Comparison of ENCODE assay signal across 21 cellular contexts in genomic region chr17:16354585-16354984, GRCh38. TPM values are rescaled to one million over a fixed set of nuclear protein-coding genes. Genes with fewer than 3 reads are reported as not detected.
A peak's percentile ranks its signal among the peaks of the same experiment; 100 is the strongest.
DNase-seq lines count a peak whose midpoint lies in the region; ATAC-seq and TF ChIP-seq lines count a peak whose summit lies in the region.
"Had no signal": no experiment of that assay in that cellular context is flagged by ENCODE, and none has a peak within 500 bp of the region (broad histone marks: within the 10 kb centered on the region; RNA-seq: fewer than 3 reads in every experiment).

No MANE protein-coding gene starts in this region.

- TF ChIP-seq CTCF in CD4-positive, alpha-beta T cell (IDR thresholded peaks at IDR 0.05) = no peak

- DNase-seq in T-helper 1 cell (no peak), pons (ENCODE audit: low spot score) (no peak), GM19240 (ENCODE audit: insufficient read length, low spot score) (no peak)
- no peak for DNase-seq in CD4-positive, alpha-beta T cell
- DNase-seq in naive thymus-derived CD4-positive, alpha-beta T cell = no peak
- DNase-seq: DMS53, KG1, left cardiac atrium, mucosa of descending colon, NCI-H1048, NCI-H2171, NCI-H82, SK-N-SH, upper lobe of left lung had no signal

- peaks cover 19% of the 10 kb centered on the region for H3K4me1 Mint-ChIP-seq in T-helper 1 cell treated with Interleukin-12 subunit alpha and Interleukin-12 subunit beta and Interleukin-4 antibody, amounts not matched to agents 30 μg/mL and 1 μg/mL, for 36 hours (ENCODE audit: low read depth)
- H3K4me1 Mint-ChIP-seq in CD4-positive, alpha-beta T cell (ENCODE audit: low read depth) = peaks cover 17% of the 10 kb centered on the region
- peaks cover 5% of the 10 kb centered on the region for H3K4me1 Mint-ChIP-seq in activated T-helper 17 cell treated with anti-CD3 and anti-CD28 coated beads, Interleukin-2, amount 50 U/mL, for 72 hours
- peaks cover 11 to 23% (median 19%) of the 10 kb centered on the region in 7 donors for H3K4me1 Mint-ChIP-seq in naive thymus-derived CD4-positive, alpha-beta T cell

- peaks cover 4 to 5% of the 10 kb centered on the region in 2 donors for H3K4me1 ChIP-seq in naive thymus-derived CD4-positive, alpha-beta T cell (ENCODE audit: control insufficient read depth in 2 of 2, insufficient read depth in 2 of 2, low read length in 2 of 2)
- H3K4me1 ChIP-seq: prostate gland had no signal

- POLR2A ChIA-PET in CD4-positive, alpha-beta T cell (lab: Charles Lee) = interaction anchor here (1.9 kb wide), 1 partner anchor 61 kb away, joined by 6 read pairs; the partner anchor contains the start of gene TRPV2
- POLR2A ChIA-PET in naive thymus-derived CD4-positive, alpha-beta T cell (lab: Charles Lee) = interaction anchor here (0.6 kb wide), 1 partner anchor 53 kb away, joined by 3 read pairs; no protein-coding TSS in a partner anchor

- CTCF ChIA-PET in CD4-positive, alpha-beta T cell (lab: Charles Lee) = interaction anchor here (3.7 kb wide), 1 partner anchor 9 kb away, joined by 26 read pairs; no protein-coding TSS in a partner anchor
- CTCF ChIA-PET in naive thymus-derived CD4-positive, alpha-beta T cell (lab: Charles Lee) = no interaction called here

- no peaks in the 10 kb centered on the region for H3K27me3 ChIP-seq in CD4-positive, alpha-beta T cell (ENCODE audit: control insufficient read depth, insufficient read depth, low read length)
- H3K27me3 ChIP-seq in naive thymus-derived CD4-positive, alpha-beta T cell (ENCODE audit: control insufficient read depth in 2 of 2, insufficient read depth in 2 of 2, low read length in 2 of 2) = no peaks in the 10 kb centered on the region

- H3K36me3 ChIP-seq in naive thymus-derived CD4-positive, alpha-beta T cell (ENCODE audit: control insufficient read depth in 2 of 3, insufficient read depth in 3 of 3, low read length in 3 of 3) = peaks cover 0 to 5% (median 0%) of the 10 kb centered on the region in 3 experiments
- H3K36me3 ChIP-seq: BLaER1, prostate gland, upper lobe of left lung had no signal

- no peak overlapping the region for H3K4me3 ChIP-seq in naive thymus-derived CD4-positive, alpha-beta T cell (ENCODE audit: low read length)
- H3K4me3 ChIP-seq: BLaER1, mucosa of descending colon, prostate gland had no signal

- intact Hi-C loops in CD4-positive, alpha-beta T cell (cut with DNase I, micrococcal nuclease) = loop anchor here in 1 of 2 experiments (5.0 kb wide), 1 partner anchor 137 kb away; the partner anchor contains the start of genes NCOR1 and PIGL
- intact Hi-C loops in naive thymus-derived CD4-positive, alpha-beta T cell (cut with micrococcal nuclease) = no loop called here

- H3K27me3 Mint-ChIP-seq in T-helper 1 cell treated with Interleukin-12 subunit alpha and Interleukin-12 subunit beta and Interleukin-4 antibody, amounts not matched to agents 30 μg/mL and 1 μg/mL, for 36 hours (ENCODE audit: low read depth) = peaks cover 35% of the 10 kb centered on the region
- H3K27me3 Mint-ChIP-seq in CD4-positive, alpha-beta T cell = no peaks in the 10 kb centered on the region
- H3K27me3 Mint-ChIP-seq in activated T-helper 17 cell treated with anti-CD3 and anti-CD28 coated beads, Interleukin-2, amount 50 U/mL, for 72 hours = no peaks in the 10 kb centered on the region
- peaks cover 0 to 27% (median 0%) of the 10 kb centered on the region in 5 donors for H3K27me3 Mint-ChIP-seq in naive thymus-derived CD4-positive, alpha-beta T cell

- H3K27ac Mint-ChIP-seq in T-helper 1 cell treated with Interleukin-12 subunit alpha and Interleukin-12 subunit beta and Interleukin-4 antibody, amounts not matched to agents 30 μg/mL and 1 μg/mL, for 36 hours = no peak overlapping the region
- no peak overlapping the region for H3K27ac Mint-ChIP-seq in CD4-positive, alpha-beta T cell
- no peak overlapping the region for H3K27ac Mint-ChIP-seq in activated T-helper 17 cell treated with anti-CD3 and anti-CD28 coated beads, Interleukin-2, amount 50 U/mL, for 72 hours
- H3K27ac Mint-ChIP-seq in naive thymus-derived CD4-positive, alpha-beta T cell = peak overlapping the region in 3 of 9 donors; percentile 5 to 74 (median 72)

- H3K27ac ChIP-seq in CD4-positive, alpha-beta T cell (ENCODE audit: low read depth, low read length) = no peak overlapping the region
- H3K27ac ChIP-seq in naive thymus-derived CD4-positive, alpha-beta T cell (ENCODE audit: low read depth, low read length) = no peak overlapping the region
- H3K27ac ChIP-seq: 22Rv1, BLaER1, prostate gland, upper lobe of left lung had no signal

- no peak for ATAC-seq in CD4-positive, alpha-beta T cell (ENCODE audit: poor library complexity)
- no peak for ATAC-seq in activated T-helper 17 cell treated with anti-CD3 and anti-CD28 coated beads, Interleukin-2, amount 50 U/mL, for 72 hours (replicated peaks)
- no peak for ATAC-seq in naive thymus-derived CD4-positive, alpha-beta T cell
- ATAC-seq in GM21786 (IDR thresholded peaks at IDR 0.05; ENCODE audit: unreplicated experiment) = no peak
- ATAC-seq: left cardiac atrium, mucosa of descending colon, Panc1 had no signal

- peak overlapping the region; percentile 77 for H3K4me3 Mint-ChIP-seq in T-helper 1 cell treated with Interleukin-12 subunit alpha and Interleukin-12 subunit beta and Interleukin-4 antibody, amounts not matched to agents 30 μg/mL and 1 μg/mL, for 36 hours
- peak overlapping the region; percentile 58 for H3K4me3 Mint-ChIP-seq in CD4-positive, alpha-beta T cell
- peak overlapping the region; percentile 75 for H3K4me3 Mint-ChIP-seq in activated T-helper 17 cell treated with anti-CD3 and anti-CD28 coated beads, Interleukin-2, amount 50 U/mL, for 72 hours
- peak overlapping the region; percentile 50 to 92 (median 83) for H3K4me3 Mint-ChIP-seq in naive thymus-derived CD4-positive, alpha-beta T cell

- no peaks in the 10 kb centered on the region for H3K9me3 ChIP-seq in CD4-positive, alpha-beta T cell (ENCODE audit: control insufficient read depth, low read length)
- H3K9me3 ChIP-seq in naive thymus-derived CD4-positive, alpha-beta T cell (ENCODE audit: control insufficient read depth in 2 of 3, low read length in 3 of 3) = no peaks in the 10 kb centered on the region
- H3K9me3 ChIP-seq: mucosa of descending colon, prostate gland, SK-N-SH, upper lobe of left lung had no signal

- H3K9me3 Mint-ChIP-seq in T-helper 1 cell treated with Interleukin-12 subunit alpha and Interleukin-12 subunit beta and Interleukin-4 antibody, amounts not matched to agents 30 μg/mL and 1 μg/mL, for 36 hours = no peaks in the 10 kb centered on the region
- H3K9me3 Mint-ChIP-seq in CD4-positive, alpha-beta T cell = no peaks in the 10 kb centered on the region
- no peaks in the 10 kb centered on the region for H3K9me3 Mint-ChIP-seq in activated T-helper 17 cell treated with anti-CD3 and anti-CD28 coated beads, Interleukin-2, amount 50 U/mL, for 72 hours
- no peaks in the 10 kb centered on the region for H3K9me3 Mint-ChIP-seq in naive thymus-derived CD4-positive, alpha-beta T cell

- H3K36me3 Mint-ChIP-seq in T-helper 1 cell treated with Interleukin-12 subunit alpha and Interleukin-12 subunit beta and Interleukin-4 antibody, amounts not matched to agents 30 μg/mL and 1 μg/mL, for 36 hours (ENCODE audit: low read depth) = no peaks in the 10 kb centered on the region
- peaks cover 12% of the 10 kb centered on the region for H3K36me3 Mint-ChIP-seq in CD4-positive, alpha-beta T cell (ENCODE audit: low read depth)
- H3K36me3 Mint-ChIP-seq in activated T-helper 17 cell treated with anti-CD3 and anti-CD28 coated beads, Interleukin-2, amount 50 U/mL, for 72 hours (ENCODE audit: low read depth) = peaks cover 10% of the 10 kb centered on the region
- H3K36me3 Mint-ChIP-seq in naive thymus-derived CD4-positive, alpha-beta T cell = peaks cover 0 to 2% (median 0%) of the 10 kb centered on the region in 5 donors

RNA-seq across cellular contexts. Expression of gene CENPV, which starts 1.3 kb away (rescaled TPM):
- 10 to 100 TPM; 18.5 to 19.4 TPM for total RNA-seq in CD4-positive, alpha-beta T cell
- 10 to 100 TPM; 17.5 to 43.5 TPM for total RNA-seq in activated T-helper 17 cell treated with anti-CD3 and anti-CD28 coated beads, Interleukin-2, amount 50 U/mL, for 72 hours
- 10 to 100 TPM in 4 of 5 experiments, 1 to 10 TPM in 1; 9.8 to 30.3 (median 21.7) TPM for total RNA-seq in naive thymus-derived CD4-positive, alpha-beta T cell
- polyA plus RNA-seq in naive thymus-derived CD4-positive, alpha-beta T cell = 10 to 100 TPM; 23.1 to 29.2 TPM

RNA-seq across cellular contexts. Expression of gene UBB, which starts 26.3 kb away (rescaled TPM):
- 100 to 1,000 TPM; 646 to 647 TPM for total RNA-seq in CD4-positive, alpha-beta T cell
- total RNA-seq in activated T-helper 17 cell treated with anti-CD3 and anti-CD28 coated beads, Interleukin-2, amount 50 U/mL, for 72 hours = 1,000 to 10,000 TPM in 1 of 2 donors, 100 to 1,000 TPM in 1; 896 to 1,413 TPM
- 1,000 to 10,000 TPM in 1 of 5 experiments, 100 to 1,000 TPM in 4; 537 to 1,283 (median 621) TPM for total RNA-seq in naive thymus-derived CD4-positive, alpha-beta T cell
- 1,000 to 10,000 TPM; 1,829 to 1,950 TPM for polyA plus RNA-seq in naive thymus-derived CD4-positive, alpha-beta T cell
